Comparison of ENCODE assay signal across 40 cellular contexts in genomic region chr1:38652217-38652616, GRCh38.
"Had no signal": no experiment of that assay in that cellular context is flagged by ENCODE, and none has a peak within 500 bp of the region (broad histone marks: within the 10 kb centered on the region; RNA-seq: fewer than 3 reads in every experiment).

No MANE protein-coding gene starts in this region.

- ATAC-seq: activated naive CD4-positive, alpha-beta T cell treated with anti-CD3 and anti-CD28 coated beads, Interleukin-2, amount 50 U/mL, for 72 hours; activated naive CD8-positive, alpha-beta T cell treated with anti-CD3 and anti-CD28 coated beads, Interleukin-2, amount 50 U/mL, for 24 hours; activated T-cell treated with anti-CD3 and anti-CD28 coated beads, Interleukin-2, amount 50 U/mL, for 4 hours; activated T-cell treated with anti-CD3 and anti-CD28 coated beads, Interleukin-2, amount 50 U/mL, for 72 hours; activated T-helper 17 cell treated with anti-CD3 and anti-CD28 coated beads, Interleukin-2, amount 50 U/mL, for 72 hours; body of pancreas had no signal

- DNase-seq: activated effector memory CD4-positive, alpha-beta T cell treated with anti-CD3 and anti-CD28 coated beads, Interleukin-2, amount 50 U/mL, for 16 hours; activated effector memory CD4-positive, alpha-beta T cell treated with Interleukin-2 at 50 U/mL for 16 hours; activated gamma-delta T cell; activated gamma-delta T cell treated with Interleukin-2 at 50 U/mL for 16 hours; activated naive CD4-positive, alpha-beta T cell; activated naive CD4-positive, alpha-beta T cell treated with anti-CD3 and anti-CD28 coated beads for 36 hours; activated naive CD4-positive, alpha-beta T cell treated with anti-CD3 and anti-CD28 coated beads, Interleukin-2, amount 10 ng/mL, durations not matched to agents 7 days and 5 days; activated naive CD4-positive, alpha-beta T cell treated with anti-CD3 and anti-CD28 coated beads, Interleukin-2, amount 50 U/mL, for 16 hours; activated naive CD4-positive, alpha-beta T cell treated with Interleukin-2 at 50 U/mL for 16 hours; activated naive CD8-positive, alpha-beta T cell treated with anti-CD3 and anti-CD28 coated beads for 36 hours; activated naive CD8-positive, alpha-beta T cell treated with anti-CD3 and anti-CD28 coated beads, Interleukin-2, amount 10 ng/mL, durations not matched to agents 7 days and 5 days; activated naive CD8-positive, alpha-beta T cell treated with anti-CD3 and anti-CD28 coated beads, Interleukin-2, amount 50 U/mL, for 24 hours; activated T-cell treated with anti-CD3 and anti-CD28 coated beads for 4 hours; activated T-cell treated with anti-CD3 and anti-CD28 coated beads, Interleukin-2, amount 50 U/mL, for 1 hour; activated T-cell treated with anti-CD3 and anti-CD28 coated beads, Interleukin-2, amount 50 U/mL, for 24 hours; activated T-cell treated with anti-CD3 and anti-CD28 coated beads, Interleukin-2, amount 50 U/mL, for 4 hours; activated T-cell treated with anti-CD3 and anti-CD28 coated beads, Interleukin-2, amount 50 U/mL, for 48 hours; activated T-cell treated with anti-CD3 and anti-CD28 coated beads, Interleukin-2, amount 50 U/mL, for 72 hours; adrenal gland; amniotic stem cell; amygdala; anterior cingulate cortex; aorta; body of pancreas; brain microvascular endothelial cell; caudate nucleus; central memory CD4-positive, alpha-beta T cell; cerebellar nuclear complex had no signal

- H3K27ac ChIP-seq: adrenal gland, ascending aorta, body of pancreas, brain microvascular endothelial cell, breast epithelium, cardiac muscle cell had no signal

- FAIRE-seq: astrocyte had no signal

- H3K4me1 Mint-ChIP-seq: activated naive CD4-positive, alpha-beta T cell treated with anti-CD3 and anti-CD28 coated beads, Interleukin-2, amount 10 ng/mL, durations not matched to agents 7 days and 5 days; activated naive CD4-positive, alpha-beta T cell treated with anti-CD3 and anti-CD28 coated beads, Interleukin-2, amount 50 U/mL, for 24 hours; activated naive CD8-positive, alpha-beta T cell treated with anti-CD3 and anti-CD28 coated beads for 36 hours; activated naive CD8-positive, alpha-beta T cell treated with anti-CD3 and anti-CD28 coated beads, Interleukin-2, amount 10 ng/mL, durations not matched to agents 7 days and 5 days; activated naive CD8-positive, alpha-beta T cell treated with anti-CD3 and anti-CD28 coated beads, Interleukin-2, amount 50 U/mL, for 24 hours; activated T-helper 17 cell treated with anti-CD3 and anti-CD28 coated beads, Interleukin-2, amount 50 U/mL, for 72 hours; central memory CD8-positive, alpha-beta T cell had no signal

- H3K27ac Mint-ChIP-seq: activated naive CD4-positive, alpha-beta T cell treated with anti-CD3 and anti-CD28 coated beads for 36 hours; activated naive CD4-positive, alpha-beta T cell treated with anti-CD3 and anti-CD28 coated beads, Interleukin-2, amount 10 ng/mL, durations not matched to agents 7 days and 5 days; activated naive CD4-positive, alpha-beta T cell treated with anti-CD3 and anti-CD28 coated beads, Interleukin-2, amount 50 U/mL, for 24 hours; activated naive CD4-positive, alpha-beta T cell treated with anti-CD3 and anti-CD28 coated beads, Interleukin-2, amount 50 U/mL, for 72 hours; activated naive CD8-positive, alpha-beta T cell; activated naive CD8-positive, alpha-beta T cell treated with anti-CD3 and anti-CD28 coated beads for 36 hours; activated naive CD8-positive, alpha-beta T cell treated with anti-CD3 and anti-CD28 coated beads, Interleukin-2, amount 10 ng/mL, durations not matched to agents 7 days and 5 days; activated naive CD8-positive, alpha-beta T cell treated with anti-CD3 and anti-CD28 coated beads, Interleukin-2, amount 50 U/mL, for 24 hours; activated T-cell treated with anti-CD3 and anti-CD28 coated beads, Interleukin-2, amount 50 U/mL, for 24 hours; activated T-cell treated with anti-CD3 and anti-CD28 coated beads, Interleukin-2, amount 50 U/mL, for 72 hours; activated T-helper 1 cell treated with anti-CD3 and anti-CD28 coated beads, Interleukin-12 subunit alpha, Interleukin-12 subunit beta, Interleukin-2, Interleukin-4 antibody, amounts not matched to agents 30 ng/mL and 10 ng/mL and 1 ng/mL, durations not matched to agents 14 hours and 24 hours and 36 hours; activated T-helper 17 cell treated with anti-CD3 and anti-CD28 coated beads, Interleukin-2, amount 50 U/mL, for 72 hours; activated T-helper 2 cell treated with anti-CD3 and anti-CD28 coated beads, Interferon-gamma antibody, Interleukin-2, Interleukin-4, amounts not matched to agents 10 μg/mL and 5 μg/mL and 100 μg/mL, durations not matched to agents 14 hours and 24 hours and 36 hours; brain had no signal

- H3K27me3 ChIP-seq: ascending aorta, body of pancreas, brain microvascular endothelial cell, cardiac muscle cell had no signal

- H3K4me3 ChIP-seq: adrenal gland, ascending aorta, body of pancreas, breast epithelium, cardiac muscle cell had no signal

- H3K36me3 Mint-ChIP-seq: activated naive CD4-positive, alpha-beta T cell treated with anti-CD3 and anti-CD28 coated beads, Interleukin-2, amount 10 ng/mL, durations not matched to agents 7 days and 5 days; activated naive CD4-positive, alpha-beta T cell treated with anti-CD3 and anti-CD28 coated beads, Interleukin-2, amount 50 U/mL, for 24 hours; activated naive CD4-positive, alpha-beta T cell treated with anti-CD3 and anti-CD28 coated beads, Interleukin-2, amount 50 U/mL, for 72 hours; activated naive CD8-positive, alpha-beta T cell; activated naive CD8-positive, alpha-beta T cell treated with anti-CD3 and anti-CD28 coated beads for 36 hours; activated naive CD8-positive, alpha-beta T cell treated with anti-CD3 and anti-CD28 coated beads, Interleukin-2, amount 10 ng/mL, durations not matched to agents 7 days and 5 days; brain had no signal

- H3K36me3 ChIP-seq: adrenal gland, ascending aorta, brain microvascular endothelial cell, breast epithelium, cardiac muscle cell had no signal

- H3K9me3 ChIP-seq: adrenal gland, ascending aorta, body of pancreas, breast epithelium had no signal

- H3K9me3 Mint-ChIP-seq: activated naive CD4-positive, alpha-beta T cell treated with anti-CD3 and anti-CD28 coated beads for 36 hours; activated naive CD4-positive, alpha-beta T cell treated with anti-CD3 and anti-CD28 coated beads, Interleukin-2, amount 10 ng/mL, durations not matched to agents 7 days and 5 days; activated naive CD4-positive, alpha-beta T cell treated with anti-CD3 and anti-CD28 coated beads, Interleukin-2, amount 50 U/mL, for 24 hours; activated naive CD4-positive, alpha-beta T cell treated with anti-CD3 and anti-CD28 coated beads, Interleukin-2, amount 50 U/mL, for 72 hours; activated naive CD8-positive, alpha-beta T cell treated with anti-CD3 and anti-CD28 coated beads for 36 hours; activated naive CD8-positive, alpha-beta T cell treated with anti-CD3 and anti-CD28 coated beads, Interleukin-2, amount 50 U/mL, for 24 hours; activated T-cell treated with anti-CD3 and anti-CD28 coated beads, Interleukin-2, amount 50 U/mL, for 24 hours; activated T-cell treated with anti-CD3 and anti-CD28 coated beads, Interleukin-2, amount 50 U/mL, for 4 hours; activated T-helper 1 cell treated with anti-CD3 and anti-CD28 coated beads, Interleukin-12 subunit alpha, Interleukin-12 subunit beta, Interleukin-2, Interleukin-4 antibody, amounts not matched to agents 30 ng/mL and 10 ng/mL and 1 ng/mL, durations not matched to agents 14 hours and 24 hours and 36 hours; activated T-helper 17 cell treated with anti-CD3 and anti-CD28 coated beads, Interleukin-2, amount 50 U/mL, for 72 hours; activated T-helper 2 cell treated with anti-CD3 and anti-CD28 coated beads, Interferon-gamma antibody, Interleukin-2, Interleukin-4, amounts not matched to agents 10 μg/mL and 5 μg/mL and 100 μg/mL, durations not matched to agents 14 hours and 24 hours and 36 hours; central memory CD8-positive, alpha-beta T cell had no signal

- H3K4me3 Mint-ChIP-seq: activated naive CD4-positive, alpha-beta T cell treated with anti-CD3 and anti-CD28 coated beads for 36 hours; activated naive CD4-positive, alpha-beta T cell treated with anti-CD3 and anti-CD28 coated beads, Interleukin-2, amount 10 ng/mL, durations not matched to agents 7 days and 5 days; activated naive CD4-positive, alpha-beta T cell treated with anti-CD3 and anti-CD28 coated beads, Interleukin-2, amount 50 U/mL, for 24 hours; activated naive CD8-positive, alpha-beta T cell; activated naive CD8-positive, alpha-beta T cell treated with anti-CD3 and anti-CD28 coated beads for 36 hours; activated naive CD8-positive, alpha-beta T cell treated with anti-CD3 and anti-CD28 coated beads, Interleukin-2, amount 10 ng/mL, durations not matched to agents 7 days and 5 days; activated naive CD8-positive, alpha-beta T cell treated with anti-CD3 and anti-CD28 coated beads, Interleukin-2, amount 50 U/mL, for 24 hours; activated T-cell treated with anti-CD3 and anti-CD28 coated beads, Interleukin-2, amount 50 U/mL, for 24 hours; activated T-cell treated with anti-CD3 and anti-CD28 coated beads, Interleukin-2, amount 50 U/mL, for 4 hours; activated T-cell treated with anti-CD3 and anti-CD28 coated beads, Interleukin-2, amount 50 U/mL, for 72 hours; activated T-helper 1 cell treated with anti-CD3 and anti-CD28 coated beads, Interleukin-12 subunit alpha, Interleukin-12 subunit beta, Interleukin-2, Interleukin-4 antibody, amounts not matched to agents 30 ng/mL and 10 ng/mL and 1 ng/mL, durations not matched to agents 14 hours and 24 hours and 36 hours; activated T-helper 17 cell treated with anti-CD3 and anti-CD28 coated beads, Interleukin-2, amount 50 U/mL, for 72 hours; brain; central memory CD8-positive, alpha-beta T cell had no signal

- H3K4me1 ChIP-seq: adrenal gland, ascending aorta, body of pancreas, breast epithelium had no signal
